ENCODE assay signal across 8 cellular contexts in genomic region chr21:37463083-37463780, GRCh38.
A peak's percentile ranks its signal among the peaks of the same experiment; 100 is the strongest.
DNase-seq lines count a peak whose midpoint lies in the region; ATAC-seq and TF ChIP-seq lines count a peak whose summit lies in the region.

No MANE protein-coding gene starts in this region.

- H4K20me1 ChIP-seq in PC-3 (ENCODE audit: low read length): peaks cover 57% of the 10 kb centered on the region

- H2AFZ ChIP-seq in PC-3 (ENCODE audit: low read length): no peak overlapping the region
- no peak overlapping the region for H2AFZ ChIP-seq in mesenchymal stem cell (ENCODE audit: low read depth, low read length)

- H3K79me1 ChIP-seq in mesenchymal stem cell (replicated peaks; ENCODE audit: low read length, poor library complexity, severe bottlenecking): peaks cover 7% of the 10 kb centered on the region

- H2BK12ac ChIP-seq in mesenchymal stem cell (ENCODE audit: low read length in 2 of 2): no peak overlapping the region

- H3F3A ChIP-seq in PC-3 (ENCODE audit: low read length, unreplicated experiment): no peaks in the 10 kb centered on the region

- peak overlapping the region; percentile 67 for H3K27ac Mint-ChIP-seq in chondrocyte (ENCODE audit: unreplicated experiment)

- TF ChIP-seq CTCF in PC-3 (conservative IDR thresholded peaks at IDR 0.05; ENCODE audit: low read depth, low read length): peak; percentile 82
- TF ChIP-seq CTCF in chondrocyte (IDR thresholded peaks at IDR 0.05): peak; percentile 80

- H3K9me3 ChIP-seq in PC-3 (ENCODE audit: low read length) (no peaks in the 10 kb centered on the region), mesenchymal stem cell (ENCODE audit: control insufficient read depth, low read length) (no peaks in the 10 kb centered on the region)

- POLR2A ChIA-PET in HEK293T (lab: Yijun Ruan, JAX): interaction anchor here (0.7 kb wide), 2 partner anchors 11 to 90 kb away, joined by 3 read pairs; no protein-coding TSS in a partner anchor
- POLR2A ChIA-PET in PC-3 (lab: Charles Lee; ENCODE audit: unreplicated experiment): no interaction called here

- no peak overlapping the region for H2AK5ac ChIP-seq in mesenchymal stem cell (ENCODE audit: low read length, severe bottlenecking)

- no peak overlapping the region for H2BK15ac ChIP-seq in mesenchymal stem cell (ENCODE audit: low read depth, poor library complexity, severe bottlenecking)

- H3K9ac ChIP-seq in PC-3 (ENCODE audit: low read length): 0 out of 2 replicates have a peak overlapping the region, but pooled peaks have one; percentile 3
- peak overlapping the region; percentile 66 for H3K9ac ChIP-seq in mesenchymal stem cell (ENCODE audit: low read length)

- H3K18ac ChIP-seq in mesenchymal stem cell (ENCODE audit: low read depth in 1 of 2, low read length in 2 of 2): no peak overlapping the region

- H3K23ac ChIP-seq in mesenchymal stem cell (ENCODE audit: low read length in 2 of 2): peak overlapping the region in 1 of 2 experiments; percentile 78

- no peak overlapping the region for H3K4ac ChIP-seq in mesenchymal stem cell (ENCODE audit: low read depth in 1 of 2, low read length in 2 of 2)

- peak; percentile 83 for ATAC-seq in PC-3
- ATAC-seq in HG03280 (IDR thresholded peaks at IDR 0.05; ENCODE audit: unreplicated experiment): no peak
- ATAC-seq in HG02885 (IDR thresholded peaks at IDR 0.05; ENCODE audit: poor library complexity, unreplicated experiment): no peak
- ATAC-seq in GM18502 (IDR thresholded peaks at IDR 0.05; ENCODE audit: poor library complexity, unreplicated experiment): no peak

- H3K4me2 ChIP-seq in PC-3 (ENCODE audit: low read length): peak overlapping the region; percentile 76
- H3K4me2 ChIP-seq in mesenchymal stem cell (ENCODE audit: low read length, poor library complexity, severe bottlenecking): no peak overlapping the region

- no peaks in the 10 kb centered on the region for H3K9me2 ChIP-seq in PC-3 (replicated peaks; ENCODE audit: low read length)

- intact Hi-C loops in PC-3 (cut with micrococcal nuclease): loop anchor here (1.0 kb wide), 1 partner anchor 89 kb away; no protein-coding TSS in a partner anchor

- CTCF ChIA-PET in HEK293T (lab: Yijun Ruan, JAX) (interaction anchor here (0.6 to 2.1 kb wide), 10 partner anchors 11 to 125 kb away, joined by 3 to 10 read pairs (median 3); no protein-coding TSS in a partner anchor), PC-3 (lab: Charles Lee) (interaction anchor here (0.5 to 0.7 kb wide), 5 partner anchors 21 to 636 kb away, joined by 3 to 5 read pairs (median 3); no protein-coding TSS in a partner anchor)

- no peaks in the 10 kb centered on the region for H3K36me3 ChIP-seq in PC-3 (ENCODE audit: low read depth, low read length)
- H3K36me3 ChIP-seq in mesenchymal stem cell (ENCODE audit: control insufficient read depth in 1 of 2, insufficient read depth in 2 of 2, low read depth in 1 of 2, low read length in 2 of 2): peaks cover 3 to 11% of the 10 kb centered on the region in 2 experiments

- no TSS peak for BruUV-seq in PC-3 (replicated peaks; lab: Mats Ljungman, UMichigan)

- H3K4me3 Mint-ChIP-seq in chondrocyte (ENCODE audit: unreplicated experiment): no peak overlapping the region

- H3K79me2 ChIP-seq in PC-3 (ENCODE audit: low read length): peaks cover 100% of the 10 kb centered on the region

- no peak overlapping the region for H2BK120ac ChIP-seq in mesenchymal stem cell (ENCODE audit: low read depth, low read length)

- H3K4me1 Mint-ChIP-seq in chondrocyte (ENCODE audit: low read depth): peaks cover 67% of the 10 kb centered on the region

- H3K27me3 ChIP-seq in PC-3 (ENCODE audit: low read length) (no peaks in the 10 kb centered on the region), mesenchymal stem cell (ENCODE audit: control insufficient read depth in 1 of 2, insufficient read depth in 1 of 2, low read length in 2 of 2) (no peaks in the 10 kb centered on the region)

- H3K27me3 Mint-ChIP-seq in chondrocyte (ENCODE audit: low read depth): no peaks in the 10 kb centered on the region

- H3K27ac ChIP-seq in PC-3 (ENCODE audit: low read length): peak overlapping the region; percentile 19
- H3K27ac ChIP-seq in mesenchymal stem cell (ENCODE audit: low read length, poor library complexity, severe bottlenecking): no peak overlapping the region

- H4K91ac ChIP-seq in mesenchymal stem cell (ENCODE audit: low read length): no peak overlapping the region

- DNase-seq in DMS 273 (lab: John Stamatoyannopoulos, UW; ENCODE audit: unreplicated experiment) (peak; percentile 50), HEK293T (ENCODE audit: extremely low spot score) (no peak), PC-3 (peak; percentile 63), chondrocyte (ENCODE audit: low spot score) (no peak), mesenchymal stem cell (peak; percentile 83)

- peak overlapping the region; percentile 42; the same call in 1 of the 2 replicates for H3K4me3 ChIP-seq in PC-3 (ENCODE audit: low read length)
- peak overlapping the region in 1 of 2 experiments; percentile 66 for H3K4me3 ChIP-seq in mesenchymal stem cell (ENCODE audit: insufficient read depth in 1 of 2, low read depth in 1 of 2, low read length in 2 of 2)

- 69% methylated on average over 6 of the region's 6 CpGs for WGBS in mesenchymal stem cell

- H3K4me1 ChIP-seq in PC-3 (ENCODE audit: insufficient read depth, low read length): peaks cover 21% of the 10 kb centered on the region
- H3K4me1 ChIP-seq in mesenchymal stem cell (ENCODE audit: control insufficient read depth, insufficient read depth, low read depth, low read length): peaks cover 5% of the 10 kb centered on the region

- H4K8ac ChIP-seq in mesenchymal stem cell (ENCODE audit: low read length): no peak overlapping the region

- H3K36me3 Mint-ChIP-seq in chondrocyte (ENCODE audit: low read depth): no peaks in the 10 kb centered on the region

- no peaks in the 10 kb centered on the region for H3K9me3 Mint-ChIP-seq in chondrocyte (ENCODE audit: low read depth)

- no peak overlapping the region for H3K14ac ChIP-seq in mesenchymal stem cell (ENCODE audit: low read length in 2 of 2)

- no peak overlapping the region for H2BK5ac ChIP-seq in mesenchymal stem cell (ENCODE audit: low read depth, low read length, poor library complexity, severe bottlenecking)

TF ChIP-seq in HEK293T, 16 proteins besides CTCF, POLR2A, EP300 and RAD21:
- no peak for TF ChIP-seq ELF4 (IDR thresholded peaks at IDR 0.05)
- peak; percentile 48; the same call in 1 of the 2 replicates for TF ChIP-seq BHLHE40 (IDR thresholded peaks at IDR 0.05; ENCODE audit: borderline replicate concordance)

Comparison
In these comparisons a context has a peak if more than half of its experiments do, and no peak if none do; other contexts are left out.
1. DNase-seq: peak in DMS 273 (single experiment), PC-3 (single experiment) and mesenchymal stem cell (single experiment); none in HEK293T (single experiment) and chondrocyte (single experiment).